ENCODE assay signal across 11 cellular contexts in the genomic region with DNA sequence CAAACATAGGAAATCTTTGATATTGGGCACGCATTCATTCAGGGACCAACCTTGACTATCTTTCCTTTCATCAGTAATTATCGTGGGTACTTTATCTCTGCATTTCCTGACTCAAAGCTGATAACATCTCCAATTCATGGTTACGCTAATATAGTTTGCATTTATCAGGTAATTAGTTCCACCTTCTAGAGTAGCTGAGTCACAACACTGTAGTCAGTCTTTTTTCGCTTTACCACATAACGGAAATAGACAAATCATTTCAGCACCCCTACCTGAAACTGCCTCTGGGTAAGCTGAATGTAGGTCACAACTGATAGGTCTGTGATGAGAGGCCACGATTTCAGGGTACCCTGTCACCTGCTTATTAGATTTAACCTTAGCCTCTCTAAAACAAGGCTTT. TPM values are rescaled to one million over a fixed set of nuclear protein-coding genes. Genes with fewer than 3 reads are reported as not detected.
DNase-seq lines count a peak whose midpoint lies in the region; ATAC-seq lines count a peak whose summit lies in the region.
"Had no signal": no experiment of that assay in that cellular context is flagged by ENCODE, and none has a peak within 500 bp of the region (broad histone marks: within the 10 kb centered on the region; RNA-seq: fewer than 3 reads in every experiment).

No MANE protein-coding gene starts in this region.

- H3K23ac ChIP-seq in mesendoderm (ENCODE audit: low read length): no peak overlapping the region

- no peak overlapping the region for H2AK5ac ChIP-seq in mesendoderm (ENCODE audit: low read length)

- H3K27ac ChIP-seq in SJCRH30 (peak overlapping the region; percentile 96), mesendoderm (ENCODE audit: low read depth, low read length) (no peak overlapping the region)

- no peak overlapping the region for H3K4me3 ChIP-seq in SJCRH30
- H3K4me3 ChIP-seq in mesendoderm (ENCODE audit: low read length): no peak overlapping the region
- no peak overlapping the region for H3K4me3 ChIP-seq in H7 (ENCODE audit: insufficient read depth, low read depth, low read length)

- H3K27me3 ChIP-seq in SJCRH30: no peaks in the 10 kb centered on the region
- H3K27me3 ChIP-seq in mesendoderm (ENCODE audit: insufficient read depth, low read length, poor library complexity): no peaks in the 10 kb centered on the region
- H3K27me3 ChIP-seq in H7 (ENCODE audit: control insufficient read depth, insufficient read depth, low read length): no peaks in the 10 kb centered on the region

- H3K4me1 ChIP-seq in SJCRH30 (peaks cover 77% of the 10 kb centered on the region), mesendoderm (ENCODE audit: control insufficient read depth, low read depth, low read length) (no peaks in the 10 kb centered on the region)

- no peak overlapping the region for H3K18ac ChIP-seq in mesendoderm (ENCODE audit: low read length)

- no peak overlapping the region for H3K56ac ChIP-seq in mesendoderm (ENCODE audit: low read length)

- H2BK15ac ChIP-seq in mesendoderm (replicated peaks; ENCODE audit: low read depth): no peak overlapping the region

- H4K5ac ChIP-seq in mesendoderm (ENCODE audit: low read length): no peak overlapping the region

- H3K9me3 ChIP-seq in SJCRH30 (replicated peaks): peaks cover 5% of the 10 kb centered on the region; the same call in 1 of the 2 replicates

- H3K36me3 ChIP-seq in SJCRH30 (no peaks in the 10 kb centered on the region), mesendoderm (ENCODE audit: control insufficient read depth, insufficient read depth, low read length) (no peaks in the 10 kb centered on the region), H7 (replicated peaks; ENCODE audit: control insufficient read depth, insufficient read depth, low read length) (no peaks in the 10 kb centered on the region)

- H3K9ac ChIP-seq in mesendoderm (ENCODE audit: low read length): no peak overlapping the region

- WGBS in mesendoderm (ENCODE audit: extremely low coverage, insufficient coverage, low lambda C conversion rate): no CpG with 5 or more reads among the region's 6 CpGs

- no peak overlapping the region for H2BK5ac ChIP-seq in mesendoderm (ENCODE audit: low read length)

- H3K79me2 ChIP-seq in mesendoderm (ENCODE audit: control insufficient read depth, insufficient read depth, low read length): no peaks in the 10 kb centered on the region

- DNase-seq in SJCRH30 (peak; percentile 68 to 92), mesendoderm (peak; percentile 56), NCI-H187 (lab: John Stamatoyannopoulos, UW) (no peak), H7 (no peak), head of caudate nucleus (no peak), UCSD-AML1 (lab: John Stamatoyannopoulos, UW; ENCODE audit: unreplicated experiment) (no peak)
- DNase-seq: effector CD8-positive, alpha-beta T cell; stimulated activated CD8-positive, alpha-beta memory T cell treated with anti-CD3 and anti-CD28 coated beads, Interleukin-4, amount 100 ng/mL, for 48 hours had no signal

- no peak overlapping the region for H3K4me2 ChIP-seq in mesendoderm (ENCODE audit: low read length)

- ATAC-seq in GM18873 (IDR thresholded peaks at IDR 0.05; ENCODE audit: low FRiP score, unreplicated experiment) (peak; percentile 100), HG02642 (IDR thresholded peaks at IDR 0.05; ENCODE audit: poor library complexity, unreplicated experiment) (peak; percentile 91)

- intact Hi-C loops in head of caudate nucleus (cut with DNase I): no loop called here

- H3K79me1 ChIP-seq in mesendoderm (ENCODE audit: low read length): no peaks in the 10 kb centered on the region

- H2BK120ac ChIP-seq in mesendoderm (ENCODE audit: low read depth, low read length): no peak overlapping the region

- H3K4ac ChIP-seq in mesendoderm (ENCODE audit: low read depth, low read length): no peak overlapping the region

- no peak overlapping the region for H4K8ac ChIP-seq in mesendoderm (ENCODE audit: low read depth, low read length)

RNA-seq across cellular contexts. Expression of a gene that starts 36.7 kb away (rescaled TPM):
- not detected in 2 replicates for total RNA-seq in SJCRH30 (2014; rRNA removed; shearing (Covaris generic))
- not detected for polyA plus RNA-seq in mesendoderm (2013, experiment 1 of 2)
- polyA plus RNA-seq in mesendoderm (2013, experiment 2 of 2): not detected
- total RNA-seq in H7 (2014; rRNA removed; shearing (Covaris generic)): not detected in 2 replicates
- total RNA-seq: mucosa of gallbladder had no signal

RNA-seq across cellular contexts. Expression of a gene that starts 42.0 kb away (rescaled TPM):
- total RNA-seq in SJCRH30 (2014; rRNA removed; shearing (Covaris generic)): 21.8 and 22.9 TPM in 2 replicates
- 5.3 TPM for polyA plus RNA-seq in mesendoderm (2013, experiment 1 of 2)
- 5.6 TPM for polyA plus RNA-seq in mesendoderm (2013, experiment 2 of 2)
- total RNA-seq in H7 (2014; rRNA removed; shearing (Covaris generic)): 7.6 and 14.2 TPM in 2 replicates

Comparison
In these comparisons a context has a peak if more than half of its experiments do, and no peak if none do; other contexts are left out.
1. DNase-seq: peak in SJCRH30 (2 of 2) and mesendoderm (single experiment); none in NCI-H187 (0 of 2), H7 (single experiment), head of caudate nucleus (0 of 42) and UCSD-AML1 (single experiment).